9 cellular contexts compared by ENCODE assay signal in the genomic region with DNA sequence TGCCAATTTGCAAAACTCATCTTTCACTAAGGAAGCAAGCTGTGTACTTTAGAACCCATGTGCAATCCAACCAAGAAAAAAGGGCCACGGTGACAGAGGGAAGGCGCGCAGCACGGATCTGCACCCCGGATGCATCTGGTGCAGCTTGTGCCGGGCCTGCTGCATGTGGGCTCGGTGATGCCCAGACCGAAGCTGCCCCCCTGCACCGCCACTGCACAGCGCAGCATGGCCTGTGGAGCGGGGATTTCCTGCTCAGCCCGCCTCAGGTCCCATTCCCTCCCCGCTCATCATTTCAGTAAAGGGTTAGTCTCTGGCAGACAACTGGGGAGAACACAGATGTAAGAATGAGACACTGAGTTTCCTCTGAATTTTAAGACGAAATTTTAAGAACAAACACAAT. TPM values are rescaled to one million over a fixed set of nuclear protein-coding genes. Genes with fewer than 3 reads are reported as not detected.
"Had no signal": no experiment of that assay in that cellular context is flagged by ENCODE, and none has a peak within 500 bp of the region (broad histone marks: within the 10 kb centered on the region; RNA-seq: fewer than 3 reads in every experiment).

No MANE protein-coding gene starts in this region.

- H3K4me3 Mint-ChIP-seq: H9 had no signal

- H3K27ac Mint-ChIP-seq: H9 had no signal

- H3K4me3 ChIP-seq: K562 had no signal

- DNase-seq: GOT3, H9, HCEC 1CT, IMR-90, KG1 had no signal

- FAIRE-seq: HTR-8/SVneo, K562 had no signal

- ATAC-seq: K562 had no signal

RNA-seq across cellular contexts. Expression of gene MC2R, which starts 43.0 kb away (rescaled TPM):
- total RNA-seq: H4, H9, HT-29, IMR-90, K562 had no signal
- polyA plus RNA-seq: IMR-90, K562 had no signal

RNA-seq across cellular contexts. Expression of gene MC5R, which starts 48.4 kb away (rescaled TPM):
- total RNA-seq: H9, HT-29, IMR-90, K562 had no signal
- polyA plus RNA-seq: IMR-90, K562 had no signal
